8 cellular contexts compared by ENCODE assay signal in genomic region chr17:78359936-78360370, GRCh38. TPM values are rescaled to one million over a fixed set of nuclear protein-coding genes. Genes with fewer than 3 reads are reported as not detected.
DNase-seq lines count a peak whose midpoint lies in the region; ATAC-seq and TF ChIP-seq lines count a peak whose summit lies in the region.

Gene SOCS3 (minus strand): TSS chr17:78360077. CDS start chr17:78359095, 982 bp downstream.

- TF ChIP-seq POLR2A in transverse colon (IDR thresholded peaks at IDR 0.05) = peak; percentile 76

- peak within 1 kb of the TSS; percentile 99 for H3K27ac Mint-ChIP-seq in T-helper 17 cell

- H3K27me3 ChIP-seq in heart right ventricle (no peaks in the 10 kb centered on the region), transverse colon (no peaks in the 10 kb centered on the region)

- H3K27me3 Mint-ChIP-seq in T-helper 17 cell = no peaks in the 10 kb centered on the region

- H3K36me3 ChIP-seq in heart right ventricle (peaks cover 0 to 44% (median 10%) of the 10 kb centered on the region in 9 donors), transverse colon (no peaks in the 10 kb centered on the region)

- in situ Hi-C loops in transverse colon (cut with MboI; ENCODE audit: low pct_ligation_motif_present in 1 of 4, low pct_unique_long_range_greater_than_20kb in 1 of 4, low sequenced_read_pairs in 3 of 4) = loop anchor here in 3 of 4 donors (5.0 kb wide), 1 partner anchor 62 kb away; no protein-coding TSS in a partner anchor

- WGBS in heart right ventricle, 2 donors = 1% methylated on average over 43 to 66 of the region's 66 CpGs
- 0% methylated on average over 20 of the region's 66 CpGs; no CpG with 5 or more reads in 1 of the 2 donors for WGBS in transverse colon (ENCODE audit: low coverage in 1 of 2), 2 donors

- peak within 1 kb of the TSS; percentile 84 for H3K4me3 ChIP-seq in HFF-Myc (replicated peaks; ENCODE audit: low read depth, low read length)
- peak within 1 kb of the TSS; percentile 59 to 94 (median 86) for H3K4me3 ChIP-seq in heart right ventricle
- peak within 1 kb of the TSS; percentile 76 to 82 (median 78) for H3K4me3 ChIP-seq in transverse colon

- no peak for TF ChIP-seq CTCF in HFF-Myc (IDR thresholded peaks at IDR 0.05; ENCODE audit: low read depth, low read length, missing control alignments)
- no peak for TF ChIP-seq CTCF in heart right ventricle (IDR thresholded peaks at IDR 0.05)
- no peak for TF ChIP-seq CTCF in transverse colon (IDR thresholded peaks at IDR 0.05)

- ATAC-seq in T-helper 17 cell (peak; percentile 76), heart right ventricle (peak; percentile 74 to 91 (median 84))

- H3K4me1 ChIP-seq in heart right ventricle = peaks cover 15 to 54% (median 41%) of the 10 kb centered on the region in 9 donors
- peaks cover 19 to 50% (median 36%) of the 10 kb centered on the region in 4 donors for H3K4me1 ChIP-seq in transverse colon

- peaks cover 38% of the 10 kb centered on the region for H3K4me1 Mint-ChIP-seq in T-helper 17 cell

- no peaks in the 10 kb centered on the region for H3K9me3 ChIP-seq in T-helper 17 cell (ENCODE audit: control insufficient read depth, low read length, poor library complexity, severe bottlenecking)
- no peaks in the 10 kb centered on the region for H3K9me3 ChIP-seq in heart right ventricle
- H3K9me3 ChIP-seq in transverse colon = no peaks in the 10 kb centered on the region

- H3K4me3 Mint-ChIP-seq in T-helper 17 cell = peak within 1 kb of the TSS; percentile 92

- H3K27ac ChIP-seq in heart right ventricle (peak within 1 kb of the TSS; percentile 86 to 100 (median 96)), transverse colon (peak within 1 kb of the TSS; percentile 87 to 98 (median 96))

- TF ChIP-seq EP300 in transverse colon (IDR thresholded peaks at IDR 0.05; ENCODE audit: low read depth) = peak; percentile 58

- intact Hi-C loops in heart right ventricle (cut with DNase I) = loop anchor here in 9 of 10 donors (1.0 to 5.0 kb wide), 11 partner anchors 35 to 73 kb away; no protein-coding TSS in a partner anchor
- intact Hi-C loops in posterior vena cava (cut with DNase I) = loop anchor here (5.0 kb wide), 2 partner anchors 62 to 1688 kb away; no protein-coding TSS in a partner anchor
- intact Hi-C loops in transverse colon (cut with DNase I; ENCODE audit: low total_unique reads) = loop anchor here (2.0 kb wide), 1 partner anchor 71 kb away; no protein-coding TSS in a partner anchor

- DNase-seq in DMS79 treated with DMSO at 0.1 percent for 48 hours (lab: John Stamatoyannopoulos, UW) = peak; percentile 79
- peak; percentile 81 for DNase-seq in HFF-Myc (ENCODE audit: extremely low read depth, low read depth)
- peak; percentile 83 for DNase-seq in NCI-H146 treated with DMSO at 0.1 percent for 48 hours (lab: John Stamatoyannopoulos, UW; ENCODE audit: unreplicated experiment)
- peak; percentile 93 to 96 (median 95) for DNase-seq in T-helper 17 cell
- DNase-seq in amniotic epithelial cell (ENCODE audit: low read depth) = peak; percentile 94
- peak; percentile 95 to 96 for DNase-seq in heart right ventricle
- peak; percentile 99 for DNase-seq in posterior vena cava (ENCODE audit: low spot score)
- DNase-seq in transverse colon = peak; percentile 96

- H3K36me3 Mint-ChIP-seq in T-helper 17 cell (ENCODE audit: low read depth) = no peaks in the 10 kb centered on the region

RNA-seq across cellular contexts. Expression of gene SOCS3, which starts in this region (rescaled TPM):
- total RNA-seq in T-helper 17 cell (100 to 1,000 TPM; 119 to 197 TPM), heart right ventricle (100 to 1,000 TPM in 2 of 10 donors, 10 to 100 TPM in 6, 1 to 10 TPM in 2; 7.7 to 189 (median 17.0) TPM), posterior vena cava (10 to 100 TPM; 47.4 to 85.2 TPM), transverse colon (100 to 1,000 TPM in 1 of 4 donors, 10 to 100 TPM in 3; 22.3 to 230 (median 37.6) TPM)
- polyA plus RNA-seq in heart right ventricle = 10 to 100 TPM; 13.5 to 30.2 TPM

Comparison
In these comparisons a context has a peak if more than half of its experiments do, and no peak if none do; other contexts are left out.
1. Peak in every context shown above with its lines: DNase-seq, ATAC-seq, H3K4me3 ChIP-seq and H3K27ac ChIP-seq.